In genomic region chr5:160272889-160273288, GRCh38 we compare ENCODE assay signal across 17 cellular contexts. TPM values are rescaled to one million over a fixed set of nuclear protein-coding genes. Genes with fewer than 3 reads are reported as not detected.
A peak's percentile ranks its signal among the peaks of the same experiment; 100 is the strongest.
DNase-seq lines count a peak whose midpoint lies in the region; FAIRE-seq and TF ChIP-seq lines count a peak whose summit lies in the region.
"Had no signal": no experiment of that assay in that cellular context is flagged by ENCODE, and none has a peak within 500 bp of the region (broad histone marks: within the 10 kb centered on the region; RNA-seq: fewer than 3 reads in every experiment).

No MANE protein-coding gene starts in this region.

- no TSS peak for BruUV-seq in A673 (replicated peaks; lab: Mats Ljungman, UMichigan)

- POLR2A ChIA-PET in A673 (lab: Charles Lee; ENCODE audit: low non-redundant PET) = no interaction called here

- H3K9me3 Mint-ChIP-seq in immature natural killer cell = no peaks in the 10 kb centered on the region

- H3K4me1 Mint-ChIP-seq in immature natural killer cell = peaks cover 85 to 94% of the 10 kb centered on the region in 2 donors

- H3K36me3 Mint-ChIP-seq in immature natural killer cell = peaks cover 3 to 12% (median 9%) of the 10 kb centered on the region in 3 donors

- H3K27ac Mint-ChIP-seq in immature natural killer cell = peak overlapping the region; percentile 2 to 97 (median 60)

- peaks cover 49% of the 10 kb centered on the region for H3K4me1 ChIP-seq in A673 (ENCODE audit: insufficient read depth, low read length, poor library complexity, severe bottlenecking)
- peaks cover 0 to 17% (median 0%) of the 10 kb centered on the region in 4 donors for H3K4me1 ChIP-seq in Peyer's patch
- H3K4me1 ChIP-seq: Caco-2 had no signal

- intact Hi-C loops in A673 (cut with micrococcal nuclease; ENCODE audit: unreplicated experiment) = no loop called here

- no peak for TF ChIP-seq POLR2A in Peyer's patch (IDR thresholded peaks at IDR 0.05)

- no peaks in the 10 kb centered on the region for H3K36me3 ChIP-seq in A673 (ENCODE audit: insufficient read depth, low read length, poor library complexity, severe bottlenecking)
- H3K36me3 ChIP-seq in Peyer's patch = peaks cover 0 to 3% (median 0%) of the 10 kb centered on the region in 3 donors

- CTCF ChIA-PET in A673 (lab: Charles Lee) = interaction anchor here (0.6 kb wide), 1 partner anchor 40 kb away, joined by 3 read pairs; no protein-coding TSS in a partner anchor

- FAIRE-seq in frontal cortex (lab: Jason Lieb, UNC) = no peak

- no peak overlapping the region for H3K4me3 ChIP-seq in A673 (ENCODE audit: low read depth, low read length, poor library complexity, severe bottlenecking)
- H3K4me3 ChIP-seq in Peyer's patch = no peak overlapping the region
- H3K4me3 ChIP-seq: SJCRH30 had no signal

- H3K27me3 Mint-ChIP-seq in immature natural killer cell (ENCODE audit: low read depth in 3 of 3) = peaks cover 0 to 3% (median 2%) of the 10 kb centered on the region in 3 donors

- H3K9me3 ChIP-seq in A673 (ENCODE audit: low read depth, low read length, poor library complexity, severe bottlenecking) (no peaks in the 10 kb centered on the region), Peyer's patch (no peaks in the 10 kb centered on the region)
- H3K9me3 ChIP-seq: Caco-2, SJCRH30 had no signal

- TF ChIP-seq CTCF in A673 (conservative IDR thresholded peaks at IDR 0.05; ENCODE audit: low read depth, low read length) = no peak
- TF ChIP-seq CTCF in Peyer's patch (IDR thresholded peaks at IDR 0.05) = no peak

- H3K4me3 Mint-ChIP-seq in immature natural killer cell = no peak overlapping the region

- H3K27ac ChIP-seq in A673 (ENCODE audit: low read depth, low read length, poor library complexity, severe bottlenecking) (peak overlapping the region; percentile 92), Peyer's patch (no peak overlapping the region)
- H3K27ac ChIP-seq: 22Rv1 had no signal

- DNase-seq in DMS153 (lab: John Stamatoyannopoulos, UW) = peak; percentile 60
- no peak for DNase-seq in DMS153 treated with DMSO at 0.1 percent for 48 hours (lab: John Stamatoyannopoulos, UW; ENCODE audit: unreplicated experiment)
- DNase-seq in A673 (ENCODE audit: low spot score) = no peak
- peak; percentile 76 for DNase-seq in NCI-H748 (lab: John Stamatoyannopoulos, UW; ENCODE audit: unreplicated experiment)
- no peak for DNase-seq in immature natural killer cell
- no peak for DNase-seq in Peyer's patch
- DNase-seq in AG08396 (ENCODE audit: low spot score) = no peak
- DNase-seq in frontal cortex (ENCODE audit: low spot score in 2 of 2) = no peak
- DNase-seq: Caco-2, DND-41, GF-D8, GOT3, KBM-7, NCI-H187 treated with DMSO at 0.1 percent for 48 hours, NCI-H2227 treated with DMSO at 0.1 percent for 48 hours, SJCRH30 had no signal

- H3K27me3 ChIP-seq in A673 (replicated peaks; ENCODE audit: insufficient read depth, low read depth, low read length, poor library complexity) (no peaks in the 10 kb centered on the region), Peyer's patch (no peaks in the 10 kb centered on the region)
- H3K27me3 ChIP-seq: SJCRH30 had no signal

RNA-seq across cellular contexts. Expression of gene CCNJL, which starts 39.5 kb away (rescaled TPM):
- 7.6 and 11.9 TPM in 2 replicates for total RNA-seq in A673 (2021)
- polyA plus RNA-seq in immature natural killer cell = 10 to 100 TPM; 16.3 to 29.7 (median 26.7) TPM
- total RNA-seq in Peyer's patch = 10 to 100 TPM in 3 of 4 donors, 1 to 10 TPM in 1; 6.9 to 15.1 (median 12.6) TPM
- 0.82 TPM for total RNA-seq in frontal cortex

RNA-seq across cellular contexts. Expression of gene FABP6, which starts 43.6 kb away (rescaled TPM):
- total RNA-seq in A673 (2021) (0.52 and 0.83 TPM in 2 replicates), Peyer's patch (1,000 to 10,000 TPM; 1,180 to 6,474 (median 2,517) TPM), frontal cortex (4.5 TPM)
- not detected for polyA plus RNA-seq in immature natural killer cell
- total RNA-seq: Caco-2 had no signal

Comparison
In these comparisons a context has a peak if more than half of its experiments do, and no peak if none do; other contexts are left out.
1. DNase-seq: peak in DMS153 (single experiment) and NCI-H748 (single experiment); none in DMS153 treated with DMSO at 0.1 percent for 48 hours (single experiment), A673 (single experiment), immature natural killer cell (0 of 3), Peyer's patch (0 of 3), AG08396 (single experiment) and frontal cortex (0 of 2).
2. RNA of gene FABP6, which starts 43.6 kb away (total RNA-seq): 1,180 to 6,474 TPM in Peyer's patch; 4.5 TPM in frontal cortex (single experiment) and 0.52 to 0.83 TPM in A673; every median in the first group is over 100 times any median in the second.